Comparison of ENCODE assay signal across 20 cellular contexts in genomic region chr5:175692996-175693700, GRCh38. TPM values are rescaled to one million over a fixed set of nuclear protein-coding genes. Genes with fewer than 3 reads are reported as not detected.
DNase-seq lines count a peak whose midpoint lies in the region; ATAC-seq lines count a peak whose summit lies in the region.
"Had no signal": no experiment of that assay in that cellular context is flagged by ENCODE, and none has a peak within 500 bp of the region (broad histone marks: within the 10 kb centered on the region; RNA-seq: fewer than 3 reads in every experiment).

No MANE protein-coding gene starts in this region.

- ATAC-seq in HG03039 (IDR thresholded peaks at IDR 0.05; ENCODE audit: unreplicated experiment) = no peak
- ATAC-seq: PC-3 had no signal

- peak overlapping the region in 1 of 10 experiments; percentile 24; a peak in 1 of 20 replicates for H3K4me3 ChIP-seq in BLaER1 treated with 17β-estradiol and CSF1 and Interleukin-3, amounts not matched to agents 10 nM and 100 nM
- no peak overlapping the region for H3K4me3 ChIP-seq in neuronal stem cell (ENCODE audit: low read length in 2 of 2)
- H3K4me3 ChIP-seq: skin epidermis had no signal

- H2BK15ac ChIP-seq in neuronal stem cell (ENCODE audit: low read length) = peak overlapping the region; percentile 5

- H2AK5ac ChIP-seq in neuronal stem cell (ENCODE audit: low read depth, low read length) = peak overlapping the region; percentile 17

- peak overlapping the region in 10 of 11 experiments; percentile 1 to 92 (median 76); a peak in 14 of 22 replicates for H3K9ac ChIP-seq in BLaER1 treated with 17β-estradiol and CSF1 and Interleukin-3, amounts not matched to agents 10 nM and 100 nM
- H3K9ac ChIP-seq in neuronal stem cell (ENCODE audit: low read depth, low read length, poor library complexity) = no peak overlapping the region
- H3K9ac ChIP-seq: SK-N-SH had no signal

- no peak overlapping the region for H2BK120ac ChIP-seq in neuronal stem cell (ENCODE audit: low read depth, low read length)

- H3K18ac ChIP-seq in neuronal stem cell (ENCODE audit: low read length) = no peak overlapping the region

- H2BK5ac ChIP-seq in neuronal stem cell (ENCODE audit: low read length) = no peak overlapping the region

- no peaks in the 10 kb centered on the region for H3K27me3 ChIP-seq in BLaER1 treated with 17β-estradiol and CSF1 and Interleukin-3, amounts not matched to agents 10 nM and 100 nM
- peaks cover 0 to 4% (median 0%) of the 10 kb centered on the region in 3 experiments for H3K27me3 ChIP-seq in neuronal stem cell (ENCODE audit: control insufficient read depth in 3 of 3, insufficient read depth in 3 of 3, low read depth in 1 of 3, low read length in 3 of 3)

- no peak overlapping the region for H3K23ac ChIP-seq in neuronal stem cell (ENCODE audit: low read depth, low read length, poor library complexity)

- WGBS in neuronal stem cell (ENCODE audit: extremely low coverage in 2 of 2, insufficient read length in 2 of 2, insufficient replicate concordance in 1 of 2), 2 donors = no CpG with 5 or more reads among the region's 12 CpGs

- peaks cover 86 to 97% (median 95%) of the 10 kb centered on the region in 10 experiments for H3K4me1 ChIP-seq in BLaER1 treated with 17β-estradiol and CSF1 and Interleukin-3, amounts not matched to agents 10 nM and 100 nM
- peaks cover 0 to 7% of the 10 kb centered on the region in 2 donors for H3K4me1 ChIP-seq in neuronal stem cell (ENCODE audit: control insufficient read depth in 2 of 2, insufficient read depth in 1 of 2, low read depth in 1 of 2, low read length in 2 of 2)

- H2AFZ ChIP-seq in neuronal stem cell (ENCODE audit: low read length) = no peak overlapping the region

- DNase-seq in SIG-M5 treated with dmso at 0.1 percent for 504 hours (lab: John Stamatoyannopoulos, UW; ENCODE audit: unreplicated experiment) (peak; percentile 73), SIG-M5 (lab: John Stamatoyannopoulos, UW) (no peak), neuronal stem cell (ENCODE audit: low spot score) (no peak), RPMI8226 (no peak), OCI-M1 (lab: John Stamatoyannopoulos, UW) (no peak)
- DNase-seq: 8988T; activated CD4-positive, alpha-beta memory T cell treated with anti-CD3 and anti-CD28 coated beads for 36 hours; CD8-positive, alpha-beta memory T cell; HFFc6; islet precursor cell; midbrain; NCI-H1048; NCI-H69; PC-3; SK-N-SH; stimulated activated CD4-positive, alpha-beta T cell treated with anti-CD3 and anti-CD28 coated beads, Interleukin-4, amount 100 ng/mL, for 4 hours had no signal

- H3K14ac ChIP-seq in neuronal stem cell (ENCODE audit: low read length) = no peak overlapping the region

- no peak overlapping the region for H3K4ac ChIP-seq in neuronal stem cell (ENCODE audit: low read length)

- peaks cover 0 to 51% (median 18%) of the 10 kb centered on the region in 11 experiments; a peak in 13 of 22 replicates for H3K36me3 ChIP-seq in BLaER1 treated with 17β-estradiol and CSF1 and Interleukin-3, amounts not matched to agents 10 nM and 100 nM
- no peaks in the 10 kb centered on the region for H3K36me3 ChIP-seq in neuronal stem cell (replicated peaks in 1 of 2; ENCODE audit: control insufficient read depth in 2 of 2, insufficient read depth in 2 of 2, low read length in 2 of 2)

- H4K20me1 ChIP-seq in BLaER1 treated with 17β-estradiol and CSF1 and Interleukin-3, amounts not matched to agents 10 nM and 100 nM = peaks cover 0 to 3% (median 0%) of the 10 kb centered on the region in 11 experiments; a peak in 2 of 22 replicates

- H3K27ac ChIP-seq in BLaER1 treated with 17β-estradiol and CSF1 and Interleukin-3, amounts not matched to agents 10 nM and 100 nM = peak overlapping the region in 10 of 11 experiments; percentile 53 to 98 (median 92); a peak in 19 of 22 replicates
- H3K27ac ChIP-seq in angular gyrus (ENCODE audit: low read depth, low read length) = peak overlapping the region; percentile 22
- H3K27ac ChIP-seq in neuronal stem cell (replicated peaks; ENCODE audit: low read length) = no peak overlapping the region

- H3K9me3 ChIP-seq in BLaER1 treated with 17β-estradiol and CSF1 and Interleukin-3, amounts not matched to agents 10 nM and 100 nM (replicated peaks in 1 of 11) = no peaks in the 10 kb centered on the region
- no peaks in the 10 kb centered on the region for H3K9me3 ChIP-seq in neuronal stem cell (replicated peaks in 1 of 2; ENCODE audit: control insufficient read depth in 2 of 2, insufficient read depth in 1 of 2, low read depth in 1 of 2, low read length in 2 of 2)
- H3K9me3 ChIP-seq: SK-N-SH had no signal

- no peaks in the 10 kb centered on the region for H3K79me1 ChIP-seq in neuronal stem cell (ENCODE audit: low read depth, low read length)

- no peak overlapping the region for H4K8ac ChIP-seq in neuronal stem cell (ENCODE audit: low read depth, low read length)

- H3K4me2 ChIP-seq in BLaER1 treated with 17β-estradiol and CSF1 and Interleukin-3, amounts not matched to agents 10 nM and 100 nM = peak overlapping the region; percentile 74 to 97 (median 86)
- no peak overlapping the region for H3K4me2 ChIP-seq in neuronal stem cell (ENCODE audit: insufficient read depth, low read length, poor library complexity, severe bottlenecking)
- H3K4me2 ChIP-seq: SK-N-SH had no signal

- H2BK12ac ChIP-seq in neuronal stem cell (ENCODE audit: low read length) = no peak overlapping the region

- H4K91ac ChIP-seq in neuronal stem cell (ENCODE audit: low read depth, low read length, poor library complexity) = no peak overlapping the region

RNA-seq across cellular contexts. Expression of gene HRH2, which starts 35.3 kb away (rescaled TPM):
- 0.59 TPM for polyA plus RNA-seq in neuronal stem cell (2013, experiment 1 of 2)
- polyA plus RNA-seq in neuronal stem cell (2013, experiment 2 of 2) = 0.62 TPM
